In the genomic region with DNA sequence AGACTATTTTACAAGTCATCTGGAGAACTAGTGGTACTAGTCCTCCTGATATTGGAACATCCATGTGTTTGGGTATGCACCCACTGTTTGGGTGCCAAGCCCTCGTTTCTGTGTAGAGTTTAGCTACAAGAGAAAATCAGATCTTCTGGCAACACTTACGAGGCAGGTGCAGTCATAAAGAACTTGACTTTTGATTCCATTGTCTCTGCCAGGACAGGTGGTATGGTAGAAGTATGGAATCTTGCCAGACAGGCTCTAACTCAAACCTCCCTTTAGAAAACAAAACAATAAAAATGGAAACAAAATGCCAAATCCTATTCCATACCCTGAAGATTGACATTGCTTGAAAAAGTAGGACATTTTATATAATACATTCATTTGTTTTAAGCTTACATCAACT, we compare ENCODE assay signal across 1 cellular context.
TF ChIP-seq lines count a peak whose summit lies in the region.

No MANE protein-coding gene starts in this region.

TF ChIP-seq in HepG2, 621 proteins besides CTCF, POLR2A, EP300 and RAD21:
- 0 out of 2 replicates have a peak, but pooled peaks have one; percentile 7 for TF ChIP-seq RBFOX2 (IDR thresholded peaks at IDR 0.05; ENCODE audit: low read depth, low read length)
- TF ChIP-seq SYNCRIP (IDR thresholded peaks at IDR 0.05; ENCODE audit: insufficient read depth, low read depth, low read length): no peak
